ENCODE assay signal across 18 cellular contexts in genomic region chr2:191383486-191383885, GRCh38.
A peak's percentile ranks its signal among the peaks of the same experiment; 100 is the strongest.
DNase-seq lines count a peak whose midpoint lies in the region; ATAC-seq and TF ChIP-seq lines count a peak whose summit lies in the region.
"Had no signal": no experiment of that assay in that cellular context is flagged by ENCODE, and none has a peak within 500 bp of the region (broad histone marks: within the 10 kb centered on the region; RNA-seq: fewer than 3 reads in every experiment).

No MANE protein-coding gene starts in this region.

- 0 to 17% methylated on average over 1 of the region's 1 CpG for WGBS in body of pancreas, 2 donors
- 26% methylated on average over 1 of the region's 1 CpG for WGBS in thymus

- intact Hi-C loops in body of pancreas (cut with DNase I) = no loop called here
- intact Hi-C loops in mucosa of descending colon (cut with DNase I, micrococcal nuclease) = no loop called here

- TF ChIP-seq POLR2A in body of pancreas (IDR thresholded peaks at IDR 0.05) = no peak

- H3K4me3 ChIP-seq in body of pancreas = no peak overlapping the region
- H3K4me3 ChIP-seq in mucosa of descending colon = no peak overlapping the region
- H3K4me3 ChIP-seq in thymus (ENCODE audit: low read length) = no peak overlapping the region
- H3K4me3 ChIP-seq: MG63 had no signal

- H3K9me3 ChIP-seq in body of pancreas (no peaks in the 10 kb centered on the region), mucosa of descending colon (no peaks in the 10 kb centered on the region), thymus (ENCODE audit: control insufficient read depth) (no peaks in the 10 kb centered on the region)
- H3K9me3 ChIP-seq: BE2C, MG63 had no signal

- TF ChIP-seq CTCF in body of pancreas (IDR thresholded peaks at IDR 0.05) (peak in 1 of 7 experiments; percentile 7), mucosa of descending colon (IDR thresholded peaks at IDR 0.05) (no peak)

- DNase-seq in DMS53 (lab: John Stamatoyannopoulos, UW) = peak; percentile 27
- DNase-seq in DMS53 treated with DMSO at 0.1 percent for 48 hours (lab: John Stamatoyannopoulos, UW; ENCODE audit: unreplicated experiment) = no peak
- DNase-seq in body of pancreas = peak in 3 of 4 donors; percentile 22 to 44 (median 25)
- DNase-seq in mucosa of descending colon = peak in 1 of 3 donors; percentile 29
- no peak for DNase-seq in central memory CD4-positive, alpha-beta T cell
- no peak for DNase-seq in left lobe of liver (ENCODE audit: low spot score)
- DNase-seq: ACHN; CD8-positive, alpha-beta memory T cell; DMS 273 treated with DMSO at 0.1 percent for 48 hours; DND-41; KBM-7; NCI-H526 treated with DMSO at 0.1 percent for 48 hours; Right ventricle myocardium superior; RPMI8226 had no signal

- H3K27ac ChIP-seq in body of pancreas (peak overlapping the region in 3 of 4 donors; percentile 43 to 81 (median 62)), thymus (ENCODE audit: low read depth) (peak overlapping the region; percentile 33)

- H3K27me3 ChIP-seq in body of pancreas (no peaks in the 10 kb centered on the region), thymus (ENCODE audit: control insufficient read depth, insufficient read depth) (no peaks in the 10 kb centered on the region)
- H3K27me3 ChIP-seq: BE2C, MG63 had no signal

- no peak for ATAC-seq in body of pancreas
- peak; percentile 68 for ATAC-seq in mucosa of descending colon
- ATAC-seq in left lobe of liver = no peak
- no peak for ATAC-seq in HG03095 (IDR thresholded peaks at IDR 0.05; ENCODE audit: unreplicated experiment)

- H3K36me3 ChIP-seq in body of pancreas (replicated peaks in 1 of 2; ENCODE audit: insufficient read depth in 1 of 2, low read depth in 2 of 2) = peaks cover 9% of the 10 kb centered on the region in 2 donors
- H3K36me3 ChIP-seq in mucosa of descending colon (ENCODE audit: low read depth) = no peaks in the 10 kb centered on the region
- H3K36me3 ChIP-seq in thymus (ENCODE audit: control insufficient read depth, insufficient read depth) = no peaks in the 10 kb centered on the region

- H3K4me1 ChIP-seq in body of pancreas = peaks cover 36% of the 10 kb centered on the region
- no peaks in the 10 kb centered on the region for H3K4me1 ChIP-seq in mucosa of descending colon (ENCODE audit: low read depth)
- no peaks in the 10 kb centered on the region for H3K4me1 ChIP-seq in thymus (ENCODE audit: control insufficient read depth, insufficient read depth, low read length)

Comparison
In these comparisons a context has a peak if more than half of its experiments do, and no peak if none do; other contexts are left out.
1. DNase-seq: peak in DMS53 (single experiment) and body of pancreas (3 of 4); none in DMS53 treated with DMSO at 0.1 percent for 48 hours (single experiment), central memory CD4-positive, alpha-beta T cell (single experiment) and left lobe of liver (single experiment).